23 cellular contexts compared by ENCODE assay signal in the genomic region with DNA sequence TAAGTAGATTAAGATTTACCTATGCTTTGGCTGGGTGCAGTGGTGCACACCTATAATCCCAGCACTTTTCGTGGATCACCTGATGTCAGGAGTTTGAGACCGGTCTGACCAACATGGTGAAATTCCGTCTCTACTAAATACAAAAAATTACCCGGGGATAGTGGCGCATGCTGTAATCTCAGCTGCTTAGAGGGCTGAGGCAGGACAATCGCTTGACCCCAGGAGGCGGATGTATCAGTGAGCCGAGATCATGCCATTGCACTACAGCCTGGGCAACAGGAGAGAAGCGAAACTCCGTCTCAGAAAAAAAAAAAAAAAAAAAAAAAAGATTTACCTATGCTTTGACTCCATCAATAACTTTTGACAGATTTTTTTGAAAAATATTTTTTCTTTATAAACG.
"Had no signal": no experiment of that assay in that cellular context is flagged by ENCODE, and none has a peak within 500 bp of the region (broad histone marks: within the 10 kb centered on the region; RNA-seq: fewer than 3 reads in every experiment).

No MANE protein-coding gene starts in this region.

- H3K4me3 ChIP-seq: neural progenitor cell, ovary, psoas muscle, right lobe of liver, sigmoid colon, stomach, thoracic aorta, thyroid gland, tibial nerve, upper lobe of right lung, uterus had no signal

- H3K27ac ChIP-seq: neural progenitor cell, ovary, parathyroid adenoma, psoas muscle, right lobe of liver, sigmoid colon, stomach, thoracic aorta, thyroid gland, tibial nerve, upper lobe of right lung, uterus had no signal

- H3K79me2 ChIP-seq: parathyroid adenoma had no signal

- FAIRE-seq: small intestine had no signal

- H3K9me3 ChIP-seq: ovary, psoas muscle, right lobe of liver, sigmoid colon, stomach, thoracic aorta, thyroid gland, upper lobe of right lung, uterus had no signal

- DNase-seq: natural killer cell; occipital lobe; ovary; psoas muscle; right cardiac atrium; right lobe of liver; sigmoid colon; small intestine; stimulated activated CD4-positive, alpha-beta T cell treated with anti-CD3 and anti-CD28 coated beads, Interleukin-15, amount 100 ng/mL, for 24 hours; stimulated activated CD4-positive, alpha-beta T cell treated with anti-CD3 and anti-CD28 coated beads, Interleukin-2, amount 100 ng/mL, for 24 hours; stimulated activated CD4-positive, alpha-beta T cell treated with anti-CD3 and anti-CD28 coated beads, Interleukin-2, amount 100 ng/mL, for 48 hours; stimulated activated CD4-positive, alpha-beta T cell treated with anti-CD3 and anti-CD28 coated beads, Interleukin-4, amount 100 ng/mL, for 24 hours; stimulated activated naive B cell treated with anti-CD40 and anti-IgM and Interleukin-4, amounts not matched to agents 10 μg/mL and 1 μg/mL and 100 μg/mL, for 72 hours; stimulated activated naive CD4-positive, alpha-beta T cell treated with Interleukin-2 at 50 U/mL for 16 hours; stomach; thyroid gland; upper lobe of right lung; uterus had no signal

- ATAC-seq: natural killer cell; psoas muscle; right cardiac atrium; right lobe of liver; stimulated activated effector memory CD8-positive, alpha-beta T cell treated with anti-CD3 and anti-CD28 coated beads, Interleukin-12 subunit alpha, Interleukin-12 subunit beta, amount 100 ng/mL, for 72 hours; stimulated activated naive B cell treated with anti-CD40 and anti-IgM and Interleukin-4, amounts not matched to agents 10 μg/mL and 1 μg/mL and 100 μg/mL, for 72 hours; upper lobe of right lung had no signal

- H3K4me2 ChIP-seq: neural progenitor cell had no signal

- H3K27me3 ChIP-seq: neural progenitor cell, ovary, right lobe of liver, sigmoid colon, stomach, thyroid gland, tibial nerve, upper lobe of right lung, uterus had no signal

- H3K4me1 ChIP-seq: neural progenitor cell, parathyroid adenoma, psoas muscle, right lobe of liver, tibial nerve, upper lobe of right lung, uterus had no signal

- H2AFZ ChIP-seq: neural progenitor cell, parathyroid adenoma had no signal

- H3K36me3 ChIP-seq: neural progenitor cell, ovary, right lobe of liver, sigmoid colon, stomach, thoracic aorta, thyroid gland, tibial nerve, upper lobe of right lung, uterus had no signal

- H3K9ac ChIP-seq: neural progenitor cell, parathyroid adenoma had no signal
